Comparison of ENCODE assay signal across 14 cellular contexts in the genomic region with DNA sequence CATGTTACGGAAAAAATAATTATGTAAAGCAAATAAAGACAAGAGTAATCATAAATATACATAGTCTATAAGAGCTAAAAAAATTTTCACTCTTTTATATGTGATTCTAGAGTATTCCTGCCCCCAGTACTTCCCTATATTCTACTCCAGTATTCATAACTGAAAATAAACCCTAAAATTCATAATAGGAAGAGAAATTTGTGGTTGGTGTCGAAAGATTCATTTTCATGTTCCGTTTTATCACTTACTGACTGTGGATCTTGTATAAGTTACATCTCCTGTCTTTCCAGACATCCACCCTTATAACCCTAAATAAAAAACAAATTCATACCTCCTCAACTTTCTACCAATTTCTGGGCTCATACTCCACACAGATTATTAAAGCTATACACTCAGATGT. TPM values are rescaled to one million over a fixed set of nuclear protein-coding genes. Genes with fewer than 3 reads are reported as not detected.
DNase-seq lines count a peak whose midpoint lies in the region; ATAC-seq lines count a peak whose summit lies in the region.
"Had no signal": no experiment of that assay in that cellular context is flagged by ENCODE, and none has a peak within 500 bp of the region (broad histone marks: within the 10 kb centered on the region; RNA-seq: fewer than 3 reads in every experiment).

No MANE protein-coding gene starts in this region.

- no peaks in the 10 kb centered on the region for H3K27me3 ChIP-seq in mesenchymal stem cell (ENCODE audit: control insufficient read depth in 1 of 2, insufficient read depth in 1 of 2, low read length in 2 of 2)
- H3K27me3 ChIP-seq: pancreas had no signal

- H3K4me3 ChIP-seq in mesenchymal stem cell (ENCODE audit: insufficient read depth in 1 of 2, low read depth in 1 of 2, low read length in 2 of 2) = no peak overlapping the region
- H3K4me3 ChIP-seq: pancreas had no signal

- no peak overlapping the region for H4K8ac ChIP-seq in mesenchymal stem cell (ENCODE audit: low read length)

- H3K27ac Mint-ChIP-seq in stimulated activated naive CD8-positive, alpha-beta T cell treated with anti-CD3 and anti-CD28 coated beads, Interleukin-15, Interleukin-2, amounts not matched to agents 100 ng/mL and 50 ng/mL, for 24 hours = peak overlapping the region; percentile 92
- H3K27ac Mint-ChIP-seq in effector memory CD8-positive, alpha-beta T cell = peak overlapping the region; percentile 20 to 72

- H2BK12ac ChIP-seq in mesenchymal stem cell (ENCODE audit: low read length in 2 of 2) = no peak overlapping the region

- H3K79me1 ChIP-seq in mesenchymal stem cell (replicated peaks; ENCODE audit: low read length, poor library complexity, severe bottlenecking) = no peaks in the 10 kb centered on the region

- H3K18ac ChIP-seq in mesenchymal stem cell (ENCODE audit: low read depth in 1 of 2, low read length in 2 of 2) = no peak overlapping the region

- H3K4ac ChIP-seq in mesenchymal stem cell (ENCODE audit: low read depth in 1 of 2, low read length in 2 of 2) = no peak overlapping the region

- H3K4me1 ChIP-seq in mesenchymal stem cell (ENCODE audit: control insufficient read depth, insufficient read depth, low read depth, low read length) = no peaks in the 10 kb centered on the region

- H3K27me3 Mint-ChIP-seq in stimulated activated naive CD8-positive, alpha-beta T cell treated with anti-CD3 and anti-CD28 coated beads, Interleukin-15, Interleukin-2, amounts not matched to agents 100 ng/mL and 50 ng/mL, for 24 hours = no peaks in the 10 kb centered on the region
- H3K27me3 Mint-ChIP-seq in effector memory CD8-positive, alpha-beta T cell = no peaks in the 10 kb centered on the region

- H3K14ac ChIP-seq in mesenchymal stem cell (ENCODE audit: low read length in 2 of 2) = no peak overlapping the region

- no peaks in the 10 kb centered on the region for H3K9me3 ChIP-seq in mesenchymal stem cell (ENCODE audit: control insufficient read depth, low read length)
- H3K9me3 ChIP-seq: pancreas had no signal

- no peak overlapping the region for H2BK120ac ChIP-seq in mesenchymal stem cell (ENCODE audit: low read depth, low read length)

- H2AFZ ChIP-seq in mesenchymal stem cell (ENCODE audit: low read depth, low read length) = no peak overlapping the region

- no peaks in the 10 kb centered on the region for H3K36me3 Mint-ChIP-seq in stimulated activated naive CD8-positive, alpha-beta T cell treated with anti-CD3 and anti-CD28 coated beads, Interleukin-15, Interleukin-2, amounts not matched to agents 100 ng/mL and 50 ng/mL, for 24 hours (ENCODE audit: low read depth)
- H3K36me3 Mint-ChIP-seq in effector memory CD8-positive, alpha-beta T cell (ENCODE audit: insufficient read depth) = peaks cover 25% of the 10 kb centered on the region

- H3K36me3 ChIP-seq in mesenchymal stem cell (ENCODE audit: control insufficient read depth in 1 of 2, insufficient read depth in 2 of 2, low read depth in 1 of 2, low read length in 2 of 2) = no peaks in the 10 kb centered on the region
- H3K36me3 ChIP-seq: pancreas had no signal

- peaks cover 76% of the 10 kb centered on the region for H3K4me1 Mint-ChIP-seq in stimulated activated naive CD8-positive, alpha-beta T cell treated with anti-CD3 and anti-CD28 coated beads, Interleukin-15, Interleukin-2, amounts not matched to agents 100 ng/mL and 50 ng/mL, for 24 hours (ENCODE audit: low read depth)
- H3K4me1 Mint-ChIP-seq in effector memory CD8-positive, alpha-beta T cell (ENCODE audit: low read depth in 2 of 2) = peaks cover 48 to 63% of the 10 kb centered on the region in 2 donors

- H3K4me3 Mint-ChIP-seq in stimulated activated naive CD8-positive, alpha-beta T cell treated with anti-CD3 and anti-CD28 coated beads, Interleukin-15, Interleukin-2, amounts not matched to agents 100 ng/mL and 50 ng/mL, for 24 hours = peak overlapping the region; percentile 68
- H3K4me3 Mint-ChIP-seq in effector memory CD8-positive, alpha-beta T cell = peak overlapping the region; percentile 73 to 77

- H3K23ac ChIP-seq in mesenchymal stem cell (ENCODE audit: low read length in 2 of 2) = no peak overlapping the region

- no peak overlapping the region for H4K91ac ChIP-seq in mesenchymal stem cell (ENCODE audit: low read length)

- no peak overlapping the region for H3K27ac ChIP-seq in mesenchymal stem cell (ENCODE audit: low read length, poor library complexity, severe bottlenecking)
- H3K27ac ChIP-seq: pancreas had no signal

- H3K9me3 Mint-ChIP-seq in stimulated activated naive CD8-positive, alpha-beta T cell treated with anti-CD3 and anti-CD28 coated beads, Interleukin-15, Interleukin-2, amounts not matched to agents 100 ng/mL and 50 ng/mL, for 24 hours = no peaks in the 10 kb centered on the region
- H3K9me3 Mint-ChIP-seq in effector memory CD8-positive, alpha-beta T cell = peaks cover 0 to 6% of the 10 kb centered on the region in 2 donors

- no peak overlapping the region for H2AK5ac ChIP-seq in mesenchymal stem cell (ENCODE audit: low read length, severe bottlenecking)

- no peak overlapping the region for H3K4me2 ChIP-seq in mesenchymal stem cell (ENCODE audit: low read length, poor library complexity, severe bottlenecking)

- no peak overlapping the region for H2BK5ac ChIP-seq in mesenchymal stem cell (ENCODE audit: low read depth, low read length, poor library complexity, severe bottlenecking)

- DNase-seq in stimulated activated naive CD8-positive, alpha-beta T cell treated with anti-CD3 and anti-CD28 coated beads, Interleukin-15, Interleukin-2, amounts not matched to agents 100 U/mL and 50 U/mL, for 24 hours = no peak
- DNase-seq in SIG-M5 (lab: John Stamatoyannopoulos, UW) (peak; percentile 30), hippocampal formation (lab: John Stamatoyannopoulos, UW) (no peak), mesenchymal stem cell (no peak)
- DNase-seq in effector memory CD8-positive, alpha-beta T cell = no peak
- DNase-seq in central memory CD4-positive, alpha-beta T cell = no peak
- DNase-seq: amniotic stem cell, erythroblast, glutamatergic neuron, NCI-H2081, NCI-H748 treated with DMSO at 0.1 percent for 48 hours, pancreas, small intestine had no signal

- no peak for ATAC-seq in stimulated activated naive CD8-positive, alpha-beta T cell treated with anti-CD3 and anti-CD28 coated beads, Interleukin-15, Interleukin-2, amounts not matched to agents 100 U/mL and 50 U/mL, for 24 hours
- ATAC-seq in effector memory CD8-positive, alpha-beta T cell (replicated peaks) = no peak

- no peak overlapping the region for H3K9ac ChIP-seq in mesenchymal stem cell (ENCODE audit: low read length)

- WGBS in mesenchymal stem cell = 100% methylated on average over 2 of the region's 3 CpGs

- H2BK15ac ChIP-seq in mesenchymal stem cell (ENCODE audit: low read depth, poor library complexity, severe bottlenecking) = no peak overlapping the region

RNA-seq across cellular contexts. Expression of gene MBNL1, which starts 16.0 kb away (rescaled TPM):
- polyA plus RNA-seq in mesenchymal stem cell (2013, experiment 1 of 2) = 85.7 TPM
- 85.2 TPM for polyA plus RNA-seq in mesenchymal stem cell (2013, experiment 2 of 2)
